Comparison of ENCODE assay signal across 8 cellular contexts in genomic region chr5:139341689-139342422, GRCh38. TPM values are rescaled to one million over a fixed set of nuclear protein-coding genes. Genes with fewer than 3 reads are reported as not detected.
DNase-seq lines count a peak whose midpoint lies in the region; ATAC-seq, FAIRE-seq and TF ChIP-seq lines count a peak whose summit lies in the region.

A gene with protein sequence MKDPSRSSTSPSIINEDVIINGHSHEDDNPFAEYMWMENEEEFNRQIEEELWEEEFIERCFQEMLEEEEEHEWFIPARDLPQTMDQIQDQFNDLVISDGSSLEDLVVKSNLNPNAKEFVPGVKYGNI (plus strand): TSS chr5:139341854. CDS start chr5:139363785, 21,931 bp downstream.

- H3K36me3 ChIP-seq in kidney (ENCODE audit: control insufficient read depth in 1 of 2, insufficient read depth in 2 of 2, low read length in 2 of 2): no peaks in the 10 kb centered on the region

- intact Hi-C loops in kidney (cut with DNase I): no loop called here

- H3K4me1 ChIP-seq in kidney (ENCODE audit: control insufficient read depth in 1 of 2, insufficient read depth in 1 of 2, low read depth in 1 of 2, low read length in 2 of 2): peaks cover 7 to 13% of the 10 kb centered on the region in 2 donors

- peak within 1 kb of the TSS; percentile 90 to 99 for H3K4me3 ChIP-seq in kidney (ENCODE audit: low read length in 2 of 2)

- H3K27ac ChIP-seq in kidney (ENCODE audit: low read depth in 2 of 2, low read length in 2 of 2): peak within 1 kb of the TSS; percentile 98 to 99

- no peaks in the 10 kb centered on the region for H3K9me3 ChIP-seq in kidney (ENCODE audit: control insufficient read depth in 1 of 2, low read length in 2 of 2)

- peak within 1 kb of the TSS; percentile 94 to 99 for H3K9ac ChIP-seq in kidney (ENCODE audit: low read length in 2 of 2)

- peak; percentile 75 for TF ChIP-seq CTCF in kidney (IDR thresholded peaks at IDR 0.05; ENCODE audit: borderline replicate concordance, extremely low read depth, insufficient read depth)

- peak; percentile 84 for FAIRE-seq in kidney (lab: Jason Lieb, UNC)

- DNase-seq in Ammon's horn (ENCODE audit: low spot score): peak; percentile 98
- DNase-seq in NCI-H460 (ENCODE audit: extremely low read depth, low read depth): peak; percentile 97
- peak; percentile 96 for DNase-seq in activated CD4-positive, CD25-positive, alpha-beta regulatory T cell treated with anti-CD3 and anti-CD28 coated beads, Interleukin-2, amount 50 U/mL, for 72 hours
- peak; percentile 68 to 86 for DNase-seq in cerebellar nuclear complex (lab: John Stamatoyannopoulos, UW)
- DNase-seq in kidney: peak; percentile 99
- peak; percentile 98 for DNase-seq in stimulated activated CD4-positive, alpha-beta T cell treated with anti-CD3 and anti-CD28 coated beads, Interleukin-15, amount 100 ng/mL, for 24 hours

- peak; percentile 89 for ATAC-seq in GM19043 (IDR thresholded peaks at IDR 0.05; ENCODE audit: low read depth, unreplicated experiment)
- ATAC-seq in HG03378 (IDR thresholded peaks at IDR 0.05; ENCODE audit: unreplicated experiment): peak; percentile 81

RNA-seq across cellular contexts. Expression of the gene that starts here (rescaled TPM):
- 105 and 120 TPM in 2 replicates for total RNA-seq in NCI-H460 (2014; rRNA removed; shearing (Covaris generic))
- 38.7 and 43.2 TPM in 2 replicates for polyA plus RNA-seq in NCI-H460 (2014; cell fraction: nucleus; rRNA removed)
- 68.0 TPM for total RNA-seq in kidney
- 121 TPM for polyA plus RNA-seq in kidney (ENCODE audit: insufficient read depth, low read depth, low replicate concordance)

Comparison
In these comparisons a context has a peak if more than half of its experiments do, and no peak if none do; other contexts are left out.
1. Peak in every context shown above with its lines: DNase-seq, ATAC-seq, H3K4me3 ChIP-seq and H3K27ac ChIP-seq.